Comparison of ENCODE assay signal across 9 cellular contexts in the genomic region with DNA sequence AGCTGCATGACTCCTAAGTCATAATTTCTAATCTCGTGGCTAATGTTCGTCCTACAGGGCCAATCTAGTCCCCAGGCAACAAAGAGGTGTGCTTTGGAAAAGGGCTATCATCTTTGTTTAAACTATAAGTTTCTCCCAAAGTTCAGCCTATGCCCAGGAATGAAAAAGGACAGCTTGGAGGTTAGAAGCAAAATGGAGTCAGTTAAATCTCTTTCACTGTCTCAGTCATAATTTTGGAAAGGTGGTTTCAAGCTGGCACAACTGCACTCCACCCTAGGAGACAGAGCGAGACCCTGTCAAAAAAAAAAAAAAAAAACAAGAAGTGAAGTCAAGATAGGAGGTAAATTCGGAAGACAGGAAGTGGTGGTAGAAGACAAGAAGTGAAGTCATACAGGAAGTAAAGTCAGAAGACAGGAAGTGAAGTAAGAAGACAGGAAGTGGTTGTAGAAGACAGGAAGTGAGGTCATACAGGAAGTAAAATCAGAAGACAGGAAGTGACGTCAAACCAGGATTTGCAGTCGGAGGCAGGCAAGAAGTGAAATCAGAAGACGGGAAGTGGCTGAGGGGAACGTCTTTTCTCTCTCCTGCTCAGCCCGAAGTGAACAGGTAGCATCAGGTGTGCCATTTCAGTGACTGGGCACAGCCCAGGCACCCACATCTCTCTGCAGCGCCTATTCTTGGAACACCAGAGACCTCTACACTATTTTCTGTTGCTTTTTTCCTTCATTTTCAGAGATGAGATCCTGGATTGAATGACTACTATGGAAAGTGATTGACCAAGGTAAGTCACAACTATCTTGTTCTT. TPM values are rescaled to one million over a fixed set of nuclear protein-coding genes. Genes with fewer than 3 reads are reported as not detected.
DNase-seq lines count a peak whose midpoint lies in the region; ATAC-seq, FAIRE-seq and TF ChIP-seq lines count a peak whose summit lies in the region.
"Had no signal": no experiment of that assay in that cellular context is flagged by ENCODE, and none has a peak within 500 bp of the region (broad histone marks: within the 10 kb centered on the region; RNA-seq: fewer than 3 reads in every experiment).

No MANE protein-coding gene starts in this region.

- H4K20me1 ChIP-seq in endothelial cell of umbilical vein (replicated peaks; ENCODE audit: control insufficient read depth, extremely low read depth, insufficient read depth, low read length) (no peaks in the 10 kb centered on the region), neural progenitor cell (ENCODE audit: low read depth) (no peaks in the 10 kb centered on the region)

- intact Hi-C loops in activated CD8-positive, alpha-beta T cell treated with anti-CD3 and anti-CD28 coated beads for 36 hours (cut with micrococcal nuclease) = no loop called here
- intact Hi-C loops in endothelial cell of umbilical vein (cut with micrococcal nuclease) = no loop called here

- POLR2A ChIA-PET in activated CD8-positive, alpha-beta T cell treated with anti-CD3 and anti-CD28 coated beads for 36 hours (lab: Charles Lee) = no interaction called here
- POLR2A ChIA-PET in endothelial cell of umbilical vein (lab: Charles Lee) = no interaction called here

- H3K4me3 ChIP-seq in endothelial cell of umbilical vein (replicated peaks in 1 of 3; ENCODE audit: insufficient read depth in 1 of 3, low read depth in 1 of 3, low read length in 3 of 3) (no peak overlapping the region), neural progenitor cell (peak overlapping the region; percentile 65), thymus (ENCODE audit: low read length) (peak overlapping the region; percentile 14)

- no peak for FAIRE-seq in endothelial cell of umbilical vein (lab: Jason Lieb, UNC)

- H3F3A ChIP-seq in neural progenitor cell (ENCODE audit: low read depth) = peaks cover 30% of the 10 kb centered on the region

- no peaks in the 10 kb centered on the region for H3K27me3 ChIP-seq in endothelial cell of umbilical vein (ENCODE audit: control insufficient read depth in 2 of 2, insufficient read depth in 2 of 2, low read length in 2 of 2)
- peaks cover 37% of the 10 kb centered on the region for H3K27me3 ChIP-seq in neural progenitor cell
- no peaks in the 10 kb centered on the region for H3K27me3 ChIP-seq in thymus (ENCODE audit: control insufficient read depth, insufficient read depth)

- H3K4me1 Mint-ChIP-seq in activated CD8-positive, alpha-beta T cell treated with anti-CD3 and anti-CD28 coated beads for 36 hours (ENCODE audit: low read depth) = peaks cover 23% of the 10 kb centered on the region
- peaks cover 16% of the 10 kb centered on the region for H3K4me1 Mint-ChIP-seq in neural progenitor cell

- H3K9ac ChIP-seq in endothelial cell of umbilical vein (replicated peaks; ENCODE audit: extremely low read depth, insufficient read depth, low read length) (no peak overlapping the region), neural progenitor cell (no peak overlapping the region)

- dilution Hi-C loops in endothelial cell of umbilical vein (cut with MboI; ENCODE audit: extremely low pct_ligation_motif_present, low sequenced_read_pairs) = no loop called here

- no peaks in the 10 kb centered on the region for H3K4me1 ChIP-seq in endothelial cell of umbilical vein (ENCODE audit: control insufficient read depth, extremely low read depth, insufficient read depth, low read length)
- H3K4me1 ChIP-seq in neural progenitor cell = peaks cover 13% of the 10 kb centered on the region
- H3K4me1 ChIP-seq in thymus (ENCODE audit: control insufficient read depth, insufficient read depth, low read length) = no peaks in the 10 kb centered on the region

- H3K4me2 ChIP-seq in endothelial cell of umbilical vein (ENCODE audit: insufficient read depth, low read length) (no peak overlapping the region), neural progenitor cell (peak overlapping the region; percentile 81)

- H3K9me3 ChIP-seq in endothelial cell of umbilical vein (replicated peaks; ENCODE audit: control insufficient read depth, insufficient read depth, low read length) (no peaks in the 10 kb centered on the region), neural progenitor cell (ENCODE audit: low read depth) (no peaks in the 10 kb centered on the region), thymus (ENCODE audit: control insufficient read depth) (peaks cover 2% of the 10 kb centered on the region)

- H3K9me3 Mint-ChIP-seq in activated CD8-positive, alpha-beta T cell treated with anti-CD3 and anti-CD28 coated beads for 36 hours = peaks cover 41% of the 10 kb centered on the region
- H3K9me3 Mint-ChIP-seq in neural progenitor cell = peaks cover 11% of the 10 kb centered on the region

- H3K9me1 ChIP-seq in endothelial cell of umbilical vein (replicated peaks; ENCODE audit: control insufficient read depth, extremely low read depth, insufficient read depth, low read length) = no peaks in the 10 kb centered on the region

- H2AFZ ChIP-seq in endothelial cell of umbilical vein (ENCODE audit: low read depth, low read length) (no peak overlapping the region), neural progenitor cell (replicated peaks) (peak overlapping the region; percentile 89)

- peak; percentile 60 for DNase-seq in DMS53 (lab: John Stamatoyannopoulos, UW)
- peak; percentile 30 for DNase-seq in NCI-H82 (lab: John Stamatoyannopoulos, UW)
- peak; percentile 63 for DNase-seq in activated CD8-positive, alpha-beta T cell treated with anti-CD3 and anti-CD28 coated beads for 36 hours
- DNase-seq in endothelial cell of umbilical vein (ENCODE audit: low read depth, low spot score) = no peak
- DNase-seq in neural progenitor cell (ENCODE audit: low spot score) = peak; percentile 87

- no peak for TF ChIP-seq CTCF in activated CD8-positive, alpha-beta T cell treated with anti-CD3 and anti-CD28 coated beads for 36 hours (IDR thresholded peaks at IDR 0.05)
- no peak for TF ChIP-seq CTCF in endothelial cell of umbilical vein (IDR thresholded peaks at IDR 0.05; ENCODE audit: extremely low read depth in 1 of 2, insufficient read depth in 1 of 2, low read depth in 1 of 2, low read length in 2 of 2)
- no peak for TF ChIP-seq CTCF in neural progenitor cell (IDR thresholded peaks at IDR 0.05)

- peak; percentile 74 for ATAC-seq in HG02840 (IDR thresholded peaks at IDR 0.05; ENCODE audit: low FRiP score, unreplicated experiment)
- peak; percentile 93 for ATAC-seq in activated CD8-positive, alpha-beta T cell treated with anti-CD3 and anti-CD28 coated beads for 36 hours
- ATAC-seq in HG02588 (IDR thresholded peaks at IDR 0.05; ENCODE audit: unreplicated experiment) = no peak

- H3K36me3 ChIP-seq in endothelial cell of umbilical vein (ENCODE audit: control insufficient read depth in 2 of 2, extremely low read depth in 1 of 2, insufficient read depth in 2 of 2, low read length in 2 of 2) = no peaks in the 10 kb centered on the region
- no peaks in the 10 kb centered on the region for H3K36me3 ChIP-seq in neural progenitor cell
- no peaks in the 10 kb centered on the region for H3K36me3 ChIP-seq in thymus (ENCODE audit: control insufficient read depth, insufficient read depth)

- 73% methylated on average over 10 of the region's 10 CpGs for WGBS in thymus

- no peak for TF ChIP-seq POLR2A in endothelial cell of umbilical vein (IDR thresholded peaks at IDR 0.05; ENCODE audit: low read depth, low read length)

- H3K27ac ChIP-seq in endothelial cell of umbilical vein (ENCODE audit: insufficient read depth, low read depth, low read length) (no peak overlapping the region), neural progenitor cell (peak overlapping the region; percentile 66), thymus (ENCODE audit: low read depth) (peak overlapping the region; percentile 18)

- CTCF ChIA-PET in activated CD8-positive, alpha-beta T cell treated with anti-CD3 and anti-CD28 coated beads for 36 hours (lab: Charles Lee) = no interaction called here
- CTCF ChIA-PET in endothelial cell of umbilical vein (lab: Charles Lee) = no interaction called here

- H3K36me3 Mint-ChIP-seq in activated CD8-positive, alpha-beta T cell treated with anti-CD3 and anti-CD28 coated beads for 36 hours (ENCODE audit: low read depth) = peaks cover 32% of the 10 kb centered on the region
- peaks cover 9% of the 10 kb centered on the region for H3K36me3 Mint-ChIP-seq in neural progenitor cell

- no TSS peak for BruUV-seq in endothelial cell of umbilical vein (replicated peaks; lab: Mats Ljungman, UMichigan)

- peak overlapping the region; percentile 83 for H3K27ac Mint-ChIP-seq in activated CD8-positive, alpha-beta T cell treated with anti-CD3 and anti-CD28 coated beads for 36 hours
- no peak overlapping the region for H3K27ac Mint-ChIP-seq in neural progenitor cell

- H3K4me3 Mint-ChIP-seq in activated CD8-positive, alpha-beta T cell treated with anti-CD3 and anti-CD28 coated beads for 36 hours = peak overlapping the region; percentile 78
- peak overlapping the region; percentile 82 for H3K4me3 Mint-ChIP-seq in neural progenitor cell

- peaks cover 3% of the 10 kb centered on the region for H3K27me3 Mint-ChIP-seq in activated CD8-positive, alpha-beta T cell treated with anti-CD3 and anti-CD28 coated beads for 36 hours
- peaks cover 11% of the 10 kb centered on the region for H3K27me3 Mint-ChIP-seq in neural progenitor cell (ENCODE audit: insufficient read depth, low read depth)

- H3K79me2 ChIP-seq in endothelial cell of umbilical vein (ENCODE audit: control insufficient read depth, insufficient read depth, low read length) = no peaks in the 10 kb centered on the region
- peaks cover 10% of the 10 kb centered on the region for H3K79me2 ChIP-seq in neural progenitor cell (ENCODE audit: low read depth)

RNA-seq across cellular contexts. Expression of gene GP6, which starts 32.2 kb away (rescaled TPM):
- total RNA-seq in activated CD8-positive, alpha-beta T cell treated with anti-CD3 and anti-CD28 coated beads for 36 hours = under 1 TPM; 0.14 to 0.27 TPM
- total RNA-seq in endothelial cell of umbilical vein (0.27 and 0.28 TPM in 2 replicates), neural progenitor cell (ENCODE audit: low replicate concordance) (not detected in 2 replicates)
- polyA plus RNA-seq in endothelial cell of umbilical vein (0.11 and 0.21 TPM in 2 replicates), thymus (0.16 TPM)
- 0.07 and 0.15 TPM in 2 replicates for polyA plus RNA-seq in endothelial cell of umbilical vein (2011; cell fraction: cytosol; rRNA removed)
- polyA plus RNA-seq in endothelial cell of umbilical vein (2011; cell fraction: nucleus; rRNA removed) = 0.29 and 0.54 TPM in 2 replicates
- polyA plus RNA-seq in endothelial cell of umbilical vein (2012) = 0.33 and 0.84 TPM in 2 replicates
- 0.62 and 0.92 TPM in 2 replicates for polyA minus RNA-seq in endothelial cell of umbilical vein
- polyA minus RNA-seq in endothelial cell of umbilical vein (2011; cell fraction: cytosol; rRNA and poly(A)+ RNA removed) = not detected
- not detected in 2 replicates for polyA minus RNA-seq in endothelial cell of umbilical vein (2011; cell fraction: nucleus; rRNA and poly(A)+ RNA removed)
- total RNA-seq: subcutaneous adipose tissue had no signal

RNA-seq across cellular contexts. Expression of gene NLRP2, which starts 39.7 kb away (rescaled TPM):
- 10 to 100 TPM in 1 of 2 experiments, 1 to 10 TPM in 1; 9.5 to 11.7 TPM for total RNA-seq in activated CD8-positive, alpha-beta T cell treated with anti-CD3 and anti-CD28 coated beads for 36 hours
- total RNA-seq in endothelial cell of umbilical vein (7.2 and 12.6 TPM in 2 replicates), neural progenitor cell (ENCODE audit: low replicate concordance) (75.5 and 115 TPM in 2 replicates)
- polyA plus RNA-seq in endothelial cell of umbilical vein (4.3 and 5.9 TPM in 2 replicates), thymus (9.2 TPM)
- polyA plus RNA-seq in endothelial cell of umbilical vein (2011; cell fraction: cytosol; rRNA removed) = 4.2 and 5.2 TPM in 2 replicates
- 13.0 and 14.0 TPM in 2 replicates for polyA plus RNA-seq in endothelial cell of umbilical vein (2011; cell fraction: nucleus; rRNA removed)
- 0.75 and 3.1 TPM in 2 replicates for polyA plus RNA-seq in endothelial cell of umbilical vein (2012)
- 7.1 and 8.9 TPM in 2 replicates for polyA minus RNA-seq in endothelial cell of umbilical vein
- polyA minus RNA-seq in endothelial cell of umbilical vein (2011; cell fraction: cytosol; rRNA and poly(A)+ RNA removed) = not detected
- 4.9 and 8.5 TPM in 2 replicates for polyA minus RNA-seq in endothelial cell of umbilical vein (2011; cell fraction: nucleus; rRNA and poly(A)+ RNA removed)

RNA-seq across cellular contexts. Expression of gene RDH13, which starts 57.1 kb away (rescaled TPM):
- 10 to 100 TPM; 17.3 to 18.2 TPM for total RNA-seq in activated CD8-positive, alpha-beta T cell treated with anti-CD3 and anti-CD28 coated beads for 36 hours
- 14.0 and 19.6 TPM in 2 replicates for total RNA-seq in endothelial cell of umbilical vein
- polyA plus RNA-seq in endothelial cell of umbilical vein = 8.7 and 9.5 TPM in 2 replicates
- polyA plus RNA-seq in endothelial cell of umbilical vein (2011; cell fraction: cytosol; rRNA removed) = 6.0 and 6.5 TPM in 2 replicates
- polyA plus RNA-seq in endothelial cell of umbilical vein (2011; cell fraction: nucleus; rRNA removed) = 10.5 and 13.6 TPM in 2 replicates
- 16.0 and 18.7 TPM in 2 replicates for polyA plus RNA-seq in endothelial cell of umbilical vein (2012)
- polyA minus RNA-seq in endothelial cell of umbilical vein = 8.3 and 11.4 TPM in 2 replicates
- 18.4 TPM for polyA minus RNA-seq in endothelial cell of umbilical vein (2011; cell fraction: cytosol; rRNA and poly(A)+ RNA removed)
- polyA minus RNA-seq in endothelial cell of umbilical vein (2011; cell fraction: nucleus; rRNA and poly(A)+ RNA removed) = 6.1 and 10.9 TPM in 2 replicates
- total RNA-seq in neural progenitor cell (ENCODE audit: low replicate concordance) = 9.0 and 9.4 TPM in 2 replicates
- polyA plus RNA-seq in thymus = 6.5 TPM

RNA-seq across cellular contexts. Expression of gene NLRP7, which starts 58.6 kb away (rescaled TPM):
- total RNA-seq in activated CD8-positive, alpha-beta T cell treated with anti-CD3 and anti-CD28 coated beads for 36 hours = not detected
- total RNA-seq in endothelial cell of umbilical vein (not detected in 2 replicates), neural progenitor cell (ENCODE audit: low replicate concordance) (0.09 TPM in 1 of 2 replicates, not detected in the other)
- polyA plus RNA-seq in endothelial cell of umbilical vein (not detected in 2 replicates), thymus (0.18 TPM)
- polyA plus RNA-seq in endothelial cell of umbilical vein (2011; cell fraction: cytosol; rRNA removed) = not detected in 2 replicates
- polyA plus RNA-seq in endothelial cell of umbilical vein (2011; cell fraction: nucleus; rRNA removed) = not detected in 2 replicates
- polyA plus RNA-seq in endothelial cell of umbilical vein (2012) = not detected in 2 replicates
- polyA minus RNA-seq in endothelial cell of umbilical vein = not detected in 2 replicates
- not detected for polyA minus RNA-seq in endothelial cell of umbilical vein (2011; cell fraction: cytosol; rRNA and poly(A)+ RNA removed)
- polyA minus RNA-seq in endothelial cell of umbilical vein (2011; cell fraction: nucleus; rRNA and poly(A)+ RNA removed) = not detected in 2 replicates
- total RNA-seq: subcutaneous adipose tissue had no signal

Comparison
In these comparisons a context has a peak if more than half of its experiments do, and no peak if none do; other contexts are left out.
1. H3K4me3 ChIP-seq: peak in neural progenitor cell (single experiment) and thymus (single experiment); none in endothelial cell of umbilical vein (0 of 3).